Comparison of ENCODE assay signal across 15 cellular contexts in the genomic region with DNA sequence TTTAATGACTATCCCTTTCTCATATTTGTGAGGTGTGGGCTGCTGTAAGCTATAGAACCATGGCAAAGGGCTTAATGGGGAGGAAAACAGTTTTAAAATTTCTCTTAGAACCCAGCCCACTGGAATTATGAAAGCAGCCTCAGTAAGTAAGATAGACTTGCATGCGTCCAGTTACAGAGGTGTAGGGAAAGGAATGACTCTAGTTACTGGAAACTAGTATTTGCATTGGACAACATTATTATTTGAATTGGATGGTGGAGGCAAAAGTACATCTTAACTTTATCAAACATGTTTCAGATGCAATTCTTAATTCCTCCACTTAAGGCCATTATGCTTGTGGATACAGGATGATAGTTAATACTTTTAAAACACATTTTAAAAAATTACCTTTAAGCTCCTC.
DNase-seq lines count a peak whose midpoint lies in the region; ATAC-seq and TF ChIP-seq lines count a peak whose summit lies in the region.
"Had no signal": no experiment of that assay in that cellular context is flagged by ENCODE, and none has a peak within 500 bp of the region (broad histone marks: within the 10 kb centered on the region; RNA-seq: fewer than 3 reads in every experiment).

No MANE protein-coding gene starts in this region.

- H3K4me1 ChIP-seq in ascending aorta: peaks cover 7 to 16% of the 10 kb centered on the region in 2 donors
- H3K4me1 ChIP-seq in right lobe of liver: peaks cover 0 to 10% (median 2%) of the 10 kb centered on the region in 4 donors
- peaks cover 19% of the 10 kb centered on the region for H3K4me1 ChIP-seq in suprapubic skin
- H3K4me1 ChIP-seq: colonic mucosa had no signal

- H3K4me3 ChIP-seq in ascending aorta: no peak overlapping the region
- no peak overlapping the region for H3K4me3 ChIP-seq in right lobe of liver
- H3K4me3 ChIP-seq in suprapubic skin: no peak overlapping the region
- H3K4me3 ChIP-seq: colonic mucosa, GM12878, heart right ventricle, psoas muscle had no signal

- no peak for TF ChIP-seq EP300 in suprapubic skin (IDR thresholded peaks at IDR 0.05)

- ATAC-seq in left ventricle myocardium superior: peak; percentile 36
- peak; percentile 57 to 88 (median 70) for ATAC-seq in right lobe of liver
- ATAC-seq in HG03571 (IDR thresholded peaks at IDR 0.05; ENCODE audit: unreplicated experiment): no peak

- H3K36me3 ChIP-seq in ascending aorta (no peaks in the 10 kb centered on the region), right lobe of liver (no peaks in the 10 kb centered on the region), suprapubic skin (no peaks in the 10 kb centered on the region)
- H3K36me3 ChIP-seq: brain microvascular endothelial cell, colonic mucosa, heart right ventricle had no signal

- intact Hi-C loops in left ventricle myocardium superior (cut with micrococcal nuclease): no loop called here
- intact Hi-C loops in cardiac septum (cut with DNase I): loop anchor here (2.0 to 10.0 kb wide), 3 partner anchors 85 to 413 kb away; no protein-coding TSS in a partner anchor
- intact Hi-C loops in ascending aorta (cut with DNase I): loop anchor here (5.0 kb wide), 4 partner anchors 34 to 294 kb away; partner anchors contain the start of gene SPRY2
- intact Hi-C loops in right lobe of liver (cut with DNase I): no loop called here

- 40% methylated on average over 1 of the region's 1 CpG for WGBS in right lobe of liver (ENCODE audit: insufficient coverage, low coverage, low lambda C conversion rate, missing lambda C conversion rate)
- WGBS in suprapubic skin: 77% methylated on average over 1 of the region's 1 CpG

- peak overlapping the region; percentile 54 to 70 for H3K27ac ChIP-seq in ascending aorta
- no peak overlapping the region for H3K27ac ChIP-seq in right lobe of liver
- peak overlapping the region; percentile 45 for H3K27ac ChIP-seq in suprapubic skin
- H3K27ac ChIP-seq: colonic mucosa had no signal

- no peak for TF ChIP-seq CTCF in ascending aorta (IDR thresholded peaks at IDR 0.05)
- no peak for TF ChIP-seq CTCF in right lobe of liver (IDR thresholded peaks at IDR 0.05)
- TF ChIP-seq CTCF in suprapubic skin (IDR thresholded peaks at IDR 0.05): no peak

- H3K27me3 ChIP-seq in ascending aorta: no peaks in the 10 kb centered on the region
- H3K27me3 ChIP-seq in right lobe of liver: no peaks in the 10 kb centered on the region
- H3K27me3 ChIP-seq in suprapubic skin: no peaks in the 10 kb centered on the region
- H3K27me3 ChIP-seq: brain microvascular endothelial cell, colonic mucosa, heart right ventricle had no signal

- TF ChIP-seq POLR2A in right lobe of liver (IDR thresholded peaks at IDR 0.05): no peak
- no peak for TF ChIP-seq POLR2A in suprapubic skin (IDR thresholded peaks at IDR 0.05)

- H3K9me3 ChIP-seq in ascending aorta (no peaks in the 10 kb centered on the region), right lobe of liver (no peaks in the 10 kb centered on the region), suprapubic skin (no peaks in the 10 kb centered on the region)
- H3K9me3 ChIP-seq: colonic mucosa, heart right ventricle, psoas muscle had no signal

- DNase-seq in left ventricle myocardium superior: no peak
- DNase-seq in cardiac septum (ENCODE audit: low spot score): no peak
- no peak for DNase-seq in ascending aorta (ENCODE audit: low spot score in 2 of 2)
- DNase-seq in right lobe of liver: no peak
- DNase-seq in suprapubic skin (ENCODE audit: low spot score in 2 of 2): no peak
- DNase-seq in stimulated activated CD4-positive, alpha-beta T cell treated with anti-CD3 and anti-CD28 coated beads, Interleukin-12 subunit alpha, Interleukin-12 subunit beta, amount 100 ng/mL, for 4 hours: no peak
- DNase-seq in SHP77 treated with DMSO at 0.1 percent for 48 hours (lab: John Stamatoyannopoulos, UW): no peak
- DNase-seq: DMS79, NCI-H748 treated with DMSO at 0.1 percent for 48 hours had no signal

Comparison
In these comparisons a context has a peak if more than half of its experiments do, and no peak if none do; other contexts are left out.
1. intact Hi-C loops: an anchor here in cardiac septum (2.0 to 10.0 kb wide) and ascending aorta (5.0 kb wide); none called in left ventricle myocardium superior and right lobe of liver.
2. H3K27ac ChIP-seq: peak in ascending aorta (2 of 2) and suprapubic skin (single experiment); none in right lobe of liver (0 of 3).